Comparison of ENCODE assay signal across 8 cellular contexts in the genomic region with DNA sequence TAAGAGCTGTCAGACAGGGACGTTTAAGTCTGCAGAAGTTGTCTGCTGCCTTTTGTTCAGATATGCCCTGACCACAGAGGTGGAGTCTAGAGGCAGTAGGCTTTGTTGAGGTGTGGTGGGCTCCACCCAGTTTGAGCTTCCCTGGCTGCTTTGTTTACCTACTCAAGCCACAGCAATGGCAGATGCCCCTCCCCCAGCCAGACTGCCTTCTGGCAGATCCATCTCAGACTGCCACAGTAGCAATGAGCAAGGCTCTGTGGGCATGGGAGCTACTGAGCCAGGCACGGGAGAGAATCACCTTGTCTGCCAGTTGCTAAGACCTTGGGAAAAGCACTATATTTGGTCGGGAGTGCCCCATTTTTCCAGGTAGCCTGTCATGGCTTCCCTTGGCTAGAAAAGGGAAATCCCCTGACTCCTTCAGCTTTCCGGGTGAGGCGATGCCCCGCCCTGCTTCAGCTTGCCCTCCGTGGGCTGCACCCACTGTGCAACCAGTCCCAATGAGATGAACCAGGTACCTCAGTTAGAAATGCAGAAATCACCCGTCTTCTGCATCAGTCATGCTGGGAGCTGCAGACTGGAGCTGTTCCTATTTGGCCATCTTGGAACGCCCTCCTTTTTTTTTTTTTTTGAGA.
DNase-seq lines count a peak whose midpoint lies in the region; ATAC-seq, FAIRE-seq and TF ChIP-seq lines count a peak whose summit lies in the region.
"Not testable (repeated sequence)": the region's sequence is repeated elsewhere in the genome, so short reads cannot be mapped to it uniquely, and the experiment has no call there.

No MANE protein-coding gene starts in this region.

- not testable (repeated sequence) for H3K4me1 Mint-ChIP-seq in CD4-positive, CD25-positive, alpha-beta regulatory T cell
- peaks cover 27% of the 10 kb centered on the region for H3K4me1 Mint-ChIP-seq in activated CD4-positive, alpha-beta T cell treated with anti-CD3 and anti-CD28 coated beads, Interleukin-2, amount 10 ng/mL, durations not matched to agents 7 days and 5 days

- peak in 2 of 3 donors; percentile 40 to 45 for DNase-seq in CD4-positive, CD25-positive, alpha-beta regulatory T cell
- DNase-seq in MM.1S, result peak; percentile 41
- not testable (repeated sequence) for DNase-seq in PC-9
- peak; percentile 91 for DNase-seq in activated CD4-positive, alpha-beta T cell treated with anti-CD3 and anti-CD28 coated beads, Interleukin-2, amount 10 ng/mL, durations not matched to agents 7 days and 5 days
- DNase-seq in activated T-cell treated with anti-CD3 and anti-CD28 coated beads, Interleukin-2, amount 50 U/mL, for 48 hours, result peak; percentile 37 to 48
- peak; percentile 8 for DNase-seq in bronchial epithelial cell (ENCODE audit: low read depth)
- peak; percentile 20 for DNase-seq in stimulated activated CD4-positive, alpha-beta T cell treated with anti-CD3 and anti-CD28 coated beads, Interleukin-12 subunit alpha, Interleukin-12 subunit beta, amount 100 ng/mL, for 4 hours
- peak; percentile 7 for DNase-seq in stimulated activated CD8-positive, alpha-beta memory T cell treated with anti-CD3 and anti-CD28 coated beads, Interleukin-4, amount 100 ng/mL, for 24 hours (ENCODE audit: low read depth)

- POLR2A ChIA-PET in PC-9 (lab: Charles Lee; ENCODE audit: unreplicated experiment); activated CD4-positive, alpha-beta T cell treated with anti-CD3 and anti-CD28 coated beads, Interleukin-2, amount 10 ng/mL, durations not matched to agents 7 days and 5 days (lab: Charles Lee): not testable (repeated sequence)

- H3F3A ChIP-seq in MM.1S (ENCODE audit: insufficient read depth, low read length); PC-9 (ENCODE audit: insufficient read depth, low read depth): not testable (repeated sequence)

- TF ChIP-seq CTCF in MM.1S (IDR thresholded peaks at IDR 0.05; ENCODE audit: low read length); PC-9 (conservative IDR thresholded peaks at IDR 0.05); bronchial epithelial cell (IDR thresholded peaks at IDR 0.05; ENCODE audit: insufficient read depth, low read length, severe bottlenecking): not testable (repeated sequence)

- not testable (repeated sequence) for FAIRE-seq in bronchial epithelial cell (lab: Jason Lieb, UNC)

- intact Hi-C loops in PC-9 (cut with micrococcal nuclease; ENCODE audit: unreplicated experiment), result not testable (repeated sequence)

- H3K4me3 Mint-ChIP-seq in CD4-positive, CD25-positive, alpha-beta regulatory T cell, result peak overlapping the region in 1 of 4 donors; percentile 42
- H3K4me3 Mint-ChIP-seq in activated CD4-positive, alpha-beta T cell treated with anti-CD3 and anti-CD28 coated beads, Interleukin-2, amount 10 ng/mL, durations not matched to agents 7 days and 5 days, result peak overlapping the region; percentile 60

- H3K9me3 Mint-ChIP-seq in CD4-positive, CD25-positive, alpha-beta regulatory T cell, result peaks cover 0 to 12% (median 7%) of the 10 kb centered on the region in 7 donors
- peaks cover 31% of the 10 kb centered on the region for H3K9me3 Mint-ChIP-seq in activated CD4-positive, alpha-beta T cell treated with anti-CD3 and anti-CD28 coated beads, Interleukin-2, amount 10 ng/mL, durations not matched to agents 7 days and 5 days

- H3K27ac Mint-ChIP-seq in CD4-positive, CD25-positive, alpha-beta regulatory T cell, result not testable (repeated sequence)
- peak overlapping the region; percentile 88 for H3K27ac Mint-ChIP-seq in activated CD4-positive, alpha-beta T cell treated with anti-CD3 and anti-CD28 coated beads, Interleukin-2, amount 10 ng/mL, durations not matched to agents 7 days and 5 days

- ATAC-seq in CD4-positive, CD25-positive, alpha-beta regulatory T cell (ENCODE audit: low read depth in 2 of 2), result not testable (repeated sequence)

- not testable (repeated sequence) for H3K9ac ChIP-seq in MM.1S (ENCODE audit: low read length)

- H3K36me3 ChIP-seq in CD4-positive, CD25-positive, alpha-beta regulatory T cell (ENCODE audit: control insufficient read depth, insufficient read depth, low read length); MM.1S (replicated peaks; ENCODE audit: insufficient read depth, low read length); PC-9 (ENCODE audit: low read depth); bronchial epithelial cell (ENCODE audit: control insufficient read depth, insufficient read depth, low read length): not testable (repeated sequence)

- not testable (repeated sequence) for H3K4me3 ChIP-seq in CD4-positive, CD25-positive, alpha-beta regulatory T cell (ENCODE audit: low read depth, low read length); MM.1S (ENCODE audit: low read length); PC-9; bronchial epithelial cell (ENCODE audit: low read depth, low read length)

- not testable (repeated sequence) for H2AFZ ChIP-seq in MM.1S (ENCODE audit: low read length)
- H2AFZ ChIP-seq in PC-9, result peak overlapping the region; percentile 50; the same call in 1 of the 2 replicates

- peaks cover 22% of the 10 kb centered on the region for H3K27me3 Mint-ChIP-seq in CD4-positive, CD25-positive, alpha-beta regulatory T cell
- H3K27me3 Mint-ChIP-seq in activated CD4-positive, alpha-beta T cell treated with anti-CD3 and anti-CD28 coated beads, Interleukin-2, amount 10 ng/mL, durations not matched to agents 7 days and 5 days, result peaks cover 12% of the 10 kb centered on the region

- H3K9me3 ChIP-seq in CD4-positive, CD25-positive, alpha-beta regulatory T cell (ENCODE audit: control insufficient read depth in 2 of 2, low read length in 2 of 2); MM.1S (replicated peaks; ENCODE audit: insufficient read depth, low read length); PC-9 (ENCODE audit: insufficient read depth, low read depth): not testable (repeated sequence)

- not testable (repeated sequence) for H3K9me2 ChIP-seq in MM.1S (replicated peaks; ENCODE audit: insufficient read depth, low read length); PC-9 (ENCODE audit: insufficient read depth)

- BruUV-seq in PC-9 (replicated peaks; lab: Mats Ljungman, UMichigan), result not testable (repeated sequence)

- not testable (repeated sequence) for H3K4me2 ChIP-seq in MM.1S (ENCODE audit: low read depth, low read length)
- peak overlapping the region; percentile 48 for H3K4me2 ChIP-seq in PC-9

- not testable (repeated sequence) for H4K20me1 ChIP-seq in MM.1S (ENCODE audit: insufficient read depth, low read length); PC-9 (ENCODE audit: insufficient read depth)

- not testable (repeated sequence) for H3K27ac ChIP-seq in CD4-positive, CD25-positive, alpha-beta regulatory T cell (ENCODE audit: insufficient read depth, low read length, poor library complexity, severe bottlenecking); MM.1S (ENCODE audit: low read length); PC-9

- CTCF ChIA-PET in PC-9 (lab: Charles Lee), result not testable (repeated sequence)
- CTCF ChIA-PET in activated CD4-positive, alpha-beta T cell treated with anti-CD3 and anti-CD28 coated beads, Interleukin-2, amount 10 ng/mL, durations not matched to agents 7 days and 5 days (lab: Charles Lee), result interaction anchor here (0.6 to 0.8 kb wide), 3 partner anchors 41 to 444 kb away, joined by 3 to 4 read pairs (median 4); no protein-coding TSS in a partner anchor

- not testable (repeated sequence) for H3K36me3 Mint-ChIP-seq in CD4-positive, CD25-positive, alpha-beta regulatory T cell
- H3K36me3 Mint-ChIP-seq in activated CD4-positive, alpha-beta T cell treated with anti-CD3 and anti-CD28 coated beads, Interleukin-2, amount 10 ng/mL, durations not matched to agents 7 days and 5 days (ENCODE audit: low read depth), result peaks cover 35% of the 10 kb centered on the region

- not testable (repeated sequence) for H3K79me2 ChIP-seq in MM.1S (ENCODE audit: low read length); PC-9 (ENCODE audit: low read depth)

- H3K4me1 ChIP-seq in CD4-positive, CD25-positive, alpha-beta regulatory T cell (ENCODE audit: control insufficient read depth, insufficient read depth, low read length, poor library complexity, severe bottlenecking); MM.1S (ENCODE audit: low read length); PC-9 (replicated peaks; ENCODE audit: insufficient read depth): not testable (repeated sequence)

- not testable (repeated sequence) for H3K27me3 ChIP-seq in CD4-positive, CD25-positive, alpha-beta regulatory T cell (ENCODE audit: control insufficient read depth, insufficient read depth, low read length); MM.1S (replicated peaks; ENCODE audit: insufficient read depth, low read length); PC-9 (ENCODE audit: insufficient read depth, low read depth); bronchial epithelial cell (ENCODE audit: control insufficient read depth, insufficient read depth, low read length)
